In genomic region chr6:163585932-163586437, GRCh38 we compare ENCODE assay signal across 1 cellular context.
A peak's percentile ranks its signal among the peaks of the same experiment; 100 is the strongest.
TF ChIP-seq lines count a peak whose summit lies in the region.

No MANE protein-coding gene starts in this region.

TF ChIP-seq in K562, 482 proteins besides CTCF, POLR2A, EP300 and RAD21 (continued from another document and continues in another):
- TF ChIP-seq MGA (IDR thresholded peaks at IDR 0.05) (peak; percentile 67), ZNF316 (IDR thresholded peaks at IDR 0.05) (peak; percentile 61), NBN (IDR thresholded peaks at IDR 0.05; ENCODE audit: low read depth) (peak; percentile 11; the same call in 1 of the 2 replicates), HDAC1 (IDR thresholded peaks at IDR 0.05) (peak in 1 of 2 experiments; percentile 23; a peak in 1 of 4 replicates), NR2C2 (CRISPR knock-in tag; IDR thresholded peaks at IDR 0.05) (no peak), NR2C2 (tag; IDR thresholded peaks at IDR 0.05) (peak; percentile 35; the same call in 1 of the 2 replicates), TRIM24 (IDR thresholded peaks at IDR 0.05) (peak; percentile 78 to 89), SMARCC2 (IDR thresholded peaks at IDR 0.05; ENCODE audit: low read depth) (peak; percentile 92), ZNF184 (CRISPR knock-in tag; IDR thresholded peaks at IDR 0.05) (no peak), ARID2 (IDR thresholded peaks at IDR 0.05) (no peak), HES1 (IDR thresholded peaks at IDR 0.05; ENCODE audit: low read depth) (peak; percentile 14; the same call in 1 of the 2 replicates), GATAD2A (IDR thresholded peaks at IDR 0.05) (no peak), NCOA2 (IDR thresholded peaks at IDR 0.05; ENCODE audit: partially characterized antibody in 2 of 2) (peak in 1 of 2 experiments; percentile 61), VEZF1 (CRISPR knock-in tag; IDR thresholded peaks at IDR 0.05) (peak; percentile 58), SP2 (IDR thresholded peaks at IDR 0.05; ENCODE audit: extremely low read depth, low read depth, low read length, poor library complexity, severe bottlenecking) (no peak), CXXC5 (CRISPR knock-in tag; IDR thresholded peaks at IDR 0.05) (peak; percentile 77), CBFA2T3 (IDR thresholded peaks at IDR 0.05) (peak; percentile 77), GATA2 (CRISPR knock-in tag; IDR thresholded peaks at IDR 0.05) (peak; percentile 31; the same call in 1 of the 2 replicates), GATAD2B (IDR thresholded peaks at IDR 0.05; ENCODE audit: borderline replicate concordance) (peak; percentile 34; the same call in 1 of the 2 replicates), SIRT6 (IDR thresholded peaks at IDR 0.05; ENCODE audit: low read depth, low read length) (no peak), ZNF449 (CRISPR knock-in tag; IDR thresholded peaks at IDR 0.05) (no peak), NR2C1 (IDR thresholded peaks at IDR 0.05) (peak; percentile 37; the same call in 1 of the 2 replicates), NR2C1 (tag; IDR thresholded peaks at IDR 0.05) (0 out of 2 replicates have a peak, but pooled peaks have one; percentile 7), SIX5 (IDR thresholded peaks at IDR 0.05; ENCODE audit: borderline replicate concordance in 1 of 2, insufficient read depth in 1 of 2, low read depth in 1 of 2, low read length in 2 of 2) (no peak), SMARCA4 (IDR thresholded peaks at IDR 0.05) (peak; percentile 96), POLR3G (IDR thresholded peaks at IDR 0.05; ENCODE audit: extremely low read depth, insufficient read length, insufficient replicate concordance) (no peak), NCOA1 (IDR thresholded peaks at IDR 0.05; ENCODE audit: low read depth) (peak; percentile 54; the same call in 1 of the 2 replicates), POLR2AphosphoS5 (IDR thresholded peaks at IDR 0.05; ENCODE audit: control insufficient read depth, insufficient read depth, low read depth, low read length) (peak; percentile 53), RBM17 (IDR thresholded peaks at IDR 0.05; ENCODE audit: borderline replicate concordance, low read depth, low read length) (no peak), ETV5 (CRISPR knock-in tag; IDR thresholded peaks at IDR 0.05; ENCODE audit: low read depth) (peak; percentile 77), PML (IDR thresholded peaks at IDR 0.05; ENCODE audit: low read length) (peak; percentile 29; the same call in 1 of the 2 replicates), POLR2G (IDR thresholded peaks at IDR 0.05; ENCODE audit: low read depth, low read length) (0 out of 2 replicates have a peak, but pooled peaks have one; percentile 18), MBD1 (CRISPR knock-in tag; IDR thresholded peaks at IDR 0.05) (0 out of 2 replicates have a peak, but pooled peaks have one; percentile 48), CEBPB (tag; IDR thresholded peaks at IDR 0.05) (peak; percentile 96), EHMT2 (IDR thresholded peaks at IDR 0.05) (peak; percentile 76), KDM1A (IDR thresholded peaks at IDR 0.05) (peak; percentile 42 to 55; a peak in 1 of 4 replicates), CTBP1 (IDR thresholded peaks at IDR 0.05; ENCODE audit: borderline replicate concordance) (peak; percentile 93), ARID1B (IDR thresholded peaks at IDR 0.05) (peak; percentile 90), HMGN3 (IDR thresholded peaks at IDR 0.05; ENCODE audit: borderline replicate concordance, extremely low read depth, insufficient read length, low read depth, low read length) (peak; percentile 28), TRIM28 (IDR thresholded peaks at IDR 0.05) (0 out of 2 replicates have a peak, but pooled peaks have one; percentile 19), CBFA2T2 (conservative IDR thresholded peaks at IDR 0.05) (peak; percentile 52), HEY1 (CRISPR knock-in tag; IDR thresholded peaks at IDR 0.05; ENCODE audit: borderline replicate concordance) (no peak), SMAD4 (CRISPR knock-in tag; conservative IDR thresholded peaks at IDR 0.05) (peak; percentile 85), BRF1 (IDR thresholded peaks at IDR 0.05; ENCODE audit: borderline replicate concordance, extremely low read depth, insufficient read length) (no peak), PRDM10 (IDR thresholded peaks at IDR 0.05; ENCODE audit: partially characterized antibody) (peak; percentile 83)
